9 cellular contexts compared by ENCODE assay signal in the genomic region with DNA sequence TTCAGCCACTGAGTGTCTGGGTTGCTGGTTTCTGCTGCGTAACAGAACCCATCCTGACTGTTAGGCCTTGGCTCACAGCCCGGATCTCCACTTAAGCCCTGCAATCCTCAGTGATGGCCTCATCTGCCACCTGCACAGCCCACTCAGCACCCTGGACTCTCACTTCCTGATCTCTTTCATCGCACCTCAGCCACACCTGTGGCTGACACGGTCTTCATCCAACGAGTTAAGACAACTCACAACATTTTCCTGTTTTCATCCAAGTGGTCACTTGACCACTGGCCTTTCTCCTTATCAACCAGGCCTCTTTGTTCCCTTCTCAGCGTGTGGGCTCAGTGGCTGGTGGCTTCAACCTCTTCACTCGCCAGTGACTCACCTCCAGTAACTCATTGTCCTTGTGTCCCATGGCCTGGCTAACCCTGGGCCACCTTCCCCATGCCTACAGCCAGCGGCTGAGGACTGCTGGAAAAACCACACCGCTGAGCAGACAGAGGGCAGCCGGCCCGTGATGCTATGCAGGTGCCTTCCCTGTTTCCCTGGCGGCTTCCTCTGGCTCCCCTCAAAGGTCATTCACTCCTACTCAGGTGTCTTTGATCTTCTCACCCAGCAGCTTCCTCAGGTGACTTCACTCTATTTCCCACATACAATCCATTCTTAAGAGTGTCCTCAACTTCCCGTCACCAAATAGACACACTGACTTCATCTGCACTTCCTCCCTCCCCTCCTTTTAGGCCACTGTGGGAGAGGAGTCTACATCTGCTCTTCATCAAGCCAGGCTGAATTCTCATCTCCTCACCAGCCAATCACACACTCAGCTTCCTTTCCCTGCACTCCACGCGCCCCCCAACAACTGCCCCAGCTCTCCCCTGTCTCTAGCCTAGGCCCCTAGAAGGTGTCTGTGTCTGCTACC. TPM values are rescaled to one million over a fixed set of nuclear protein-coding genes. Genes with fewer than 3 reads are reported as not detected.
DNase-seq lines count a peak whose midpoint lies in the region; ATAC-seq lines count a peak whose summit lies in the region.
"Had no signal": no experiment of that assay in that cellular context is flagged by ENCODE, and none has a peak within 500 bp of the region (broad histone marks: within the 10 kb centered on the region; RNA-seq: fewer than 3 reads in every experiment).

No MANE protein-coding gene starts in this region.

- H3K27ac ChIP-seq in mesendoderm (ENCODE audit: low read depth, low read length), result no peak overlapping the region
- H3K27ac ChIP-seq: pancreas had no signal

- H2BK15ac ChIP-seq in mesendoderm (replicated peaks; ENCODE audit: low read depth), result no peak overlapping the region

- H2BK120ac ChIP-seq in mesendoderm (ENCODE audit: low read depth, low read length), result no peak overlapping the region

- H4K5ac ChIP-seq in mesendoderm (ENCODE audit: low read length), result no peak overlapping the region

- no peak overlapping the region for H3K56ac ChIP-seq in mesendoderm (ENCODE audit: low read length)

- H3K36me3 ChIP-seq in mesendoderm (ENCODE audit: control insufficient read depth, insufficient read depth, low read length), result no peaks in the 10 kb centered on the region
- H3K36me3 ChIP-seq: pancreas had no signal

- no peak overlapping the region for H3K4me3 ChIP-seq in mesendoderm (ENCODE audit: low read length)
- H3K4me3 ChIP-seq: pancreas had no signal

- H3K18ac ChIP-seq in mesendoderm (ENCODE audit: low read length), result no peak overlapping the region

- no peak overlapping the region for H3K23ac ChIP-seq in mesendoderm (ENCODE audit: low read length)

- ATAC-seq in GM19467 (IDR thresholded peaks at IDR 0.05; ENCODE audit: unreplicated experiment) (no peak), HG03159 (IDR thresholded peaks at IDR 0.05; ENCODE audit: unreplicated experiment) (no peak), left lobe of liver (no peak)
- ATAC-seq: pancreas had no signal

- no peaks in the 10 kb centered on the region for H3K27me3 ChIP-seq in mesendoderm (ENCODE audit: insufficient read depth, low read length, poor library complexity)
- H3K27me3 ChIP-seq: pancreas had no signal

- DNase-seq in EL (peak; percentile 52), NCI-H2029 (lab: John Stamatoyannopoulos, UW) (peak; percentile 100), amniotic epithelial cell (ENCODE audit: low read depth) (peak; percentile 64), mesendoderm (no peak), left lobe of liver (ENCODE audit: low spot score) (no peak)
- DNase-seq in stimulated activated CD4-positive, alpha-beta T cell treated with anti-CD3 and anti-CD28 coated beads, Interleukin-2, amount 100 ng/mL, for 48 hours, result no peak

- no peaks in the 10 kb centered on the region for H3K79me1 ChIP-seq in mesendoderm (ENCODE audit: low read length)

- H3K9ac ChIP-seq in mesendoderm (ENCODE audit: low read length), result no peak overlapping the region

- no peak overlapping the region for H2BK5ac ChIP-seq in mesendoderm (ENCODE audit: low read length)

- peaks cover 5% of the 10 kb centered on the region for H3K4me1 ChIP-seq in mesendoderm (ENCODE audit: control insufficient read depth, low read depth, low read length)

- peak overlapping the region; percentile 22 for H2AK5ac ChIP-seq in mesendoderm (ENCODE audit: low read length)

- no peak overlapping the region for H4K8ac ChIP-seq in mesendoderm (ENCODE audit: low read depth, low read length)

- no peaks in the 10 kb centered on the region for H3K79me2 ChIP-seq in mesendoderm (ENCODE audit: control insufficient read depth, insufficient read depth, low read length)

- WGBS in mesendoderm (ENCODE audit: extremely low coverage, insufficient coverage, low lambda C conversion rate), result 100% methylated on average over 1 of the region's 15 CpGs

- no peak overlapping the region for H3K4ac ChIP-seq in mesendoderm (ENCODE audit: low read depth, low read length)

- no peak overlapping the region for H3K4me2 ChIP-seq in mesendoderm (ENCODE audit: low read length)

RNA-seq across cellular contexts. Expression of a gene that starts 19.9 kb away (rescaled TPM):
- 0.48 TPM for polyA plus RNA-seq in mesendoderm (2013, experiment 1 of 2)
- polyA plus RNA-seq in mesendoderm (2013, experiment 2 of 2), result 0.48 TPM
- total RNA-seq in left lobe of liver, result not detected

Comparison
In these comparisons a context has a peak if more than half of its experiments do, and no peak if none do; other contexts are left out.
1. DNase-seq: peak in EL (single experiment), NCI-H2029 (single experiment) and amniotic epithelial cell (single experiment); none in mesendoderm (single experiment), stimulated activated CD4-positive, alpha-beta T cell treated with anti-CD3 and anti-CD28 coated beads, Interleukin-2, amount 100 ng/mL, for 48 hours (0 of 2) and left lobe of liver (single experiment).